10 cellular contexts compared by ENCODE assay signal in genomic region chr2:1816414-1816911, GRCh38.
DNase-seq lines count a peak whose midpoint lies in the region; ATAC-seq and TF ChIP-seq lines count a peak whose summit lies in the region.
"Had no signal": no experiment of that assay in that cellular context is flagged by ENCODE, and none has a peak within 500 bp of the region (broad histone marks: within the 10 kb centered on the region; RNA-seq: fewer than 3 reads in every experiment).

No MANE protein-coding gene starts in this region.

- H3K4me3 Mint-ChIP-seq in osteocyte (ENCODE audit: unreplicated experiment) = no peak overlapping the region
- H3K4me3 Mint-ChIP-seq: activated T-helper 1 cell treated with anti-CD3 and anti-CD28 coated beads, Interleukin-12 subunit alpha, Interleukin-12 subunit beta, Interleukin-2, Interleukin-4 antibody, amounts not matched to agents 30 ng/mL and 10 ng/mL and 1 ng/mL, durations not matched to agents 14 hours and 24 hours and 36 hours had no signal

- intact Hi-C loops in sciatic nerve (cut with DNase I) = no loop called here

- TF ChIP-seq CTCF in AG10803 (conservative IDR thresholded peaks at IDR 0.05; ENCODE audit: low read length) (no peak), osteocyte (IDR thresholded peaks at IDR 0.05) (no peak)

- no peaks in the 10 kb centered on the region for H3K9me3 Mint-ChIP-seq in osteocyte (ENCODE audit: unreplicated experiment)
- H3K9me3 Mint-ChIP-seq: activated T-helper 1 cell treated with anti-CD3 and anti-CD28 coated beads, Interleukin-12 subunit alpha, Interleukin-12 subunit beta, Interleukin-2, Interleukin-4 antibody, amounts not matched to agents 30 ng/mL and 10 ng/mL and 1 ng/mL, durations not matched to agents 14 hours and 24 hours and 36 hours had no signal

- ATAC-seq in sciatic nerve = peak; percentile 57
- no peak for ATAC-seq in GM18858 (IDR thresholded peaks at IDR 0.05; ENCODE audit: unreplicated experiment)
- ATAC-seq in HG03442 (IDR thresholded peaks at IDR 0.05; ENCODE audit: unreplicated experiment) = no peak

- H3K27me3 Mint-ChIP-seq in osteocyte (ENCODE audit: unreplicated experiment) = no peaks in the 10 kb centered on the region

- H3K27ac Mint-ChIP-seq in osteocyte (ENCODE audit: unreplicated experiment) = no peak overlapping the region
- H3K27ac Mint-ChIP-seq: activated T-helper 1 cell treated with anti-CD3 and anti-CD28 coated beads, Interleukin-12 subunit alpha, Interleukin-12 subunit beta, Interleukin-2, Interleukin-4 antibody, amounts not matched to agents 30 ng/mL and 10 ng/mL and 1 ng/mL, durations not matched to agents 14 hours and 24 hours and 36 hours had no signal

- peaks cover 13% of the 10 kb centered on the region for H3K4me1 Mint-ChIP-seq in osteocyte (ENCODE audit: unreplicated experiment)

- H3K36me3 Mint-ChIP-seq in osteocyte (ENCODE audit: unreplicated experiment) = no peaks in the 10 kb centered on the region

- no peak overlapping the region for H3K4me3 ChIP-seq in AG10803 (ENCODE audit: low read length)

- DNase-seq in AG10803 (ENCODE audit: low read depth) (peak; percentile 92), astrocyte of the hippocampus (ENCODE audit: low read depth, low spot score) (peak; percentile 92), iris pigment epithelial cell (ENCODE audit: low read depth) (peak; percentile 15), sciatic nerve (ENCODE audit: low spot score) (no peak), osteocyte (ENCODE audit: extremely low spot score, unreplicated experiment) (no peak)
- DNase-seq in activated CD8-positive, alpha-beta memory T cell treated with anti-CD3 and anti-CD28 coated beads, Interleukin-2, amount 50 U/mL, for 4 hours = no peak
- DNase-seq: NCI-H187 treated with DMSO at 0.1 percent for 48 hours had no signal

Comparison
In these comparisons a context has a peak if more than half of its experiments do, and no peak if none do; other contexts are left out.
1. DNase-seq: peak in AG10803 (single experiment), astrocyte of the hippocampus (single experiment) and iris pigment epithelial cell (single experiment); none in sciatic nerve (single experiment), activated CD8-positive, alpha-beta memory T cell treated with anti-CD3 and anti-CD28 coated beads, Interleukin-2, amount 50 U/mL, for 4 hours (single experiment) and osteocyte (single experiment).